Comparison of ENCODE assay signal across 14 cellular contexts in the genomic region with DNA sequence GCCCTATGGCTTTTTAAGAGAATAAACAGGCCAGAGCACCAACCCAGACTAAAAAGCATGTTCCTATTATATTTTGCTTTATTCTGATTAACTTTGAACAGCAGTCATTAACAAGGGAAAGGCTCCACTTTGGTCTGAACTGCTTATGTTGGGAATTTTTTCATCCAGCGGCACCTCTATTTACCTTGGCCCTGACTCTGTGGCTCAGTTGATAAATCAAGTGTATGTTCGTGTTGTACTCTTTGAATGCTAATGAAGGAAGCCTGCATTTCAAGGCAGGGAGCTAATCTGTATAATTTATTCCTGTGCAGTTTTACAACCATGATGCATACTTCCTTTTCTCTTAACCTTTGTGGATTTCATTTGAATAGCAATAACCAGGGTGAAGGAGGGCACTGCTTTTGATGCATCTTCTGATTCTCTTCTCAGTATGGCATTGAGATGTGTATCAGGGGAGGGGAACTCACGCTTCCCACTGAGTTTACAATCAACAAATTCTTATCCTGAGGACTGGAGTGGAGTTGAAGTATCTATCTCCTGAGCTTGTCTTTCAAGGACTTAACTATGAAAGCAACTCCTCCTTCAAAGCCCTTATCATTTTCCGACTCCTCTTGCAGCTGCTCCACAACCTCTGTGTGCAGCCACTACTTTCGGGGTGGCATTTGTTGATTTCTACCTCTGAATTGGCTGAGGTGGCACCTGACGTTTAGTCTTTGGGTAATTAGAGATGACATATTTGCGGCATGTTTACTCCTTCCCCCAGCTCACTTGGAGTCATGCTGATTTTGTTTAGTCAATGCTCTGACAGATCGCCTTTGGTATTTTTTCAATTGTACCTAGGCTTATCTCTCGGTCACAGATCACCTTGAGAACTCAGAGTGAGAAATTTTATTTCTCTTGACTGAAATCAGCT.
DNase-seq lines count a peak whose midpoint lies in the region; ATAC-seq and TF ChIP-seq lines count a peak whose summit lies in the region.
"Had no signal": no experiment of that assay in that cellular context is flagged by ENCODE, and none has a peak within 500 bp of the region (broad histone marks: within the 10 kb centered on the region; RNA-seq: fewer than 3 reads in every experiment).

No MANE protein-coding gene starts in this region.

- H3K4me3 ChIP-seq in iPS-20b (ENCODE audit: low read length) (peak overlapping the region; percentile 22), spleen (no peak overlapping the region), right lobe of liver (no peak overlapping the region)
- H3K4me3 ChIP-seq: sigmoid colon, transverse colon had no signal

- intact Hi-C loops in spleen (cut with DNase I; ENCODE audit: low total_unique reads): no loop called here
- intact Hi-C loops in right lobe of liver (cut with DNase I): no loop called here

- WGBS in spleen, 5 donors: 62 to 78% (median 67%) methylated on average over 9 of the region's 9 CpGs
- WGBS in right lobe of liver (ENCODE audit: insufficient coverage, low coverage, low lambda C conversion rate, missing lambda C conversion rate): 64% methylated on average over 9 of the region's 9 CpGs

- H3K36me3 ChIP-seq in iPS-20b (ENCODE audit: insufficient read depth, low read depth, low read length) (no peaks in the 10 kb centered on the region), spleen (no peaks in the 10 kb centered on the region), right lobe of liver (no peaks in the 10 kb centered on the region)
- H3K36me3 ChIP-seq: brain microvascular endothelial cell, sigmoid colon, transverse colon had no signal

- no peaks in the 10 kb centered on the region; the same call in 1 of the 2 replicates for H3K27me3 ChIP-seq in iPS-20b (ENCODE audit: insufficient read depth, low read length)
- no peaks in the 10 kb centered on the region for H3K27me3 ChIP-seq in spleen (replicated peaks in 1 of 7)
- H3K27me3 ChIP-seq in right lobe of liver: no peaks in the 10 kb centered on the region
- H3K27me3 ChIP-seq: brain microvascular endothelial cell, sigmoid colon, transverse colon had no signal

- H3K9ac ChIP-seq in iPS-20b (ENCODE audit: low read depth, low read length): no peak overlapping the region

- no peak for ATAC-seq in right lobe of liver
- ATAC-seq: T-helper 17 cell had no signal

- H3K27ac ChIP-seq in iPS-20b (ENCODE audit: low read length): no peak overlapping the region
- no peak overlapping the region for H3K27ac ChIP-seq in spleen
- no peak overlapping the region for H3K27ac ChIP-seq in right lobe of liver
- H3K27ac ChIP-seq: brain microvascular endothelial cell, sigmoid colon, transverse colon had no signal

- TF ChIP-seq POLR2A in spleen (IDR thresholded peaks at IDR 0.05) (no peak), right lobe of liver (IDR thresholded peaks at IDR 0.05) (no peak)

- H3K4me1 ChIP-seq in iPS-20b (ENCODE audit: insufficient read depth, low read length) (peaks cover 18% of the 10 kb centered on the region), spleen (no peaks in the 10 kb centered on the region), right lobe of liver (no peaks in the 10 kb centered on the region)
- H3K4me1 ChIP-seq: transverse colon had no signal

- DNase-seq in DMS79 (lab: John Stamatoyannopoulos, UW) (peak; percentile 95), NCI-H1417 (lab: John Stamatoyannopoulos, UW) (peak; percentile 72 to 91 (median 84)), OCI-M1 (lab: John Stamatoyannopoulos, UW) (peak; percentile 42), spleen (no peak), right lobe of liver (no peak)
- DNase-seq in activated naive CD4-positive, alpha-beta T cell treated with anti-CD3 and anti-CD28 coated beads, Interleukin-2, amount 50 U/mL, for 16 hours: no peak
- no peak for DNase-seq in stimulated activated CD4-positive, alpha-beta T cell treated with anti-CD3 and anti-CD28 coated beads, Interleukin-2, amount 100 ng/mL, for 48 hours
- DNase-seq: brain microvascular endothelial cell; Right ventricle myocardium superior; sigmoid colon; stimulated activated CD4-positive, alpha-beta T cell treated with anti-CD3 and anti-CD28 coated beads, Interleukin-4, amount 100 ng/mL, for 4 hours; T-helper 17 cell; transverse colon had no signal

- H3K9me3 ChIP-seq in iPS-20b (ENCODE audit: insufficient read depth, low read depth, low read length) (no peaks in the 10 kb centered on the region), spleen (no peaks in the 10 kb centered on the region), right lobe of liver (no peaks in the 10 kb centered on the region)
- H3K9me3 ChIP-seq: sigmoid colon, transverse colon had no signal

- TF ChIP-seq CTCF in spleen (IDR thresholded peaks at IDR 0.05 in 8 of 11, conservative IDR thresholded peaks at IDR 0.05 in 3 of 11) (no peak), right lobe of liver (IDR thresholded peaks at IDR 0.05) (no peak)

Comparison
In these comparisons a context has a peak if more than half of its experiments do, and no peak if none do; other contexts are left out.
1. DNase-seq: peak in DMS79 (single experiment), NCI-H1417 (3 of 3) and OCI-M1 (single experiment); none in spleen (single experiment), right lobe of liver (0 of 3), activated naive CD4-positive, alpha-beta T cell treated with anti-CD3 and anti-CD28 coated beads, Interleukin-2, amount 50 U/mL, for 16 hours (single experiment) and stimulated activated CD4-positive, alpha-beta T cell treated with anti-CD3 and anti-CD28 coated beads, Interleukin-2, amount 100 ng/mL, for 48 hours (0 of 2).